9 cellular contexts compared by ENCODE assay signal in genomic region chr20:46307139-46307998, GRCh38. TPM values are rescaled to one million over a fixed set of nuclear protein-coding genes. Genes with fewer than 3 reads are reported as not detected.
DNase-seq lines count a peak whose midpoint lies in the region; ATAC-seq and TF ChIP-seq lines count a peak whose summit lies in the region.
"Had no signal": no experiment of that assay in that cellular context is flagged by ENCODE, and none has a peak within 500 bp of the region (broad histone marks: within the 10 kb centered on the region; RNA-seq: fewer than 3 reads in every experiment).

No MANE protein-coding gene starts in this region.

- no peaks in the 10 kb centered on the region for H3K9me3 ChIP-seq in Panc1 (ENCODE audit: control insufficient read depth, insufficient read depth, low read depth, low read length)
- no peaks in the 10 kb centered on the region for H3K9me3 ChIP-seq in thymus (ENCODE audit: control insufficient read depth)

- peak; percentile 97 for TF ChIP-seq CTCF in GM06990 (IDR thresholded peaks at IDR 0.05; ENCODE audit: insufficient read depth, low read length, poor library complexity, severe bottlenecking)
- peak; percentile 96 for TF ChIP-seq CTCF in Panc1 (IDR thresholded peaks at IDR 0.05)
- peak; percentile 78 for TF ChIP-seq CTCF in foreskin fibroblast (IDR thresholded peaks at IDR 0.05; ENCODE audit: low read depth, low read length)

- no TSS peak for BruUV-seq in Panc1 (replicated peaks; lab: Mats Ljungman, UMichigan)

- peak; percentile 85 for ATAC-seq in Panc1

- H3K27ac ChIP-seq in Panc1 (ENCODE audit: low read length) = no peak overlapping the region
- H3K27ac ChIP-seq in thymus (ENCODE audit: low read depth) = no peak overlapping the region

- H3K36me3 ChIP-seq in GM06990 (ENCODE audit: control insufficient read depth, insufficient read depth, low read length) (no peaks in the 10 kb centered on the region), Panc1 (ENCODE audit: control insufficient read depth, insufficient read depth, low read length) (no peaks in the 10 kb centered on the region; the same call in 1 of the 2 replicates), thymus (ENCODE audit: control insufficient read depth, insufficient read depth) (no peaks in the 10 kb centered on the region)

- POLR2A ChIA-PET in Panc1 (lab: Charles Lee) = no interaction called here

- 2% methylated on average over 90 of the region's 90 CpGs for WGBS in thymus

- H3K4me3 ChIP-seq in GM06990 (replicated peaks; ENCODE audit: low read depth, low read length) (peak overlapping the region; percentile 11; the same call in 1 of the 2 replicates), Panc1 (ENCODE audit: low read depth in 2 of 2, low read length in 2 of 2) (peak overlapping the region; percentile 31 to 39), foreskin fibroblast (ENCODE audit: low read depth in 1 of 2, low read length in 2 of 2) (no peak overlapping the region), thymus (ENCODE audit: low read length) (peak overlapping the region; percentile 22)

- H3K4me1 ChIP-seq in Panc1 (ENCODE audit: control insufficient read depth, insufficient read depth, low read length) (peaks cover 5% of the 10 kb centered on the region; the same call in 1 of the 2 replicates), thymus (ENCODE audit: control insufficient read depth, insufficient read depth, low read length) (no peaks in the 10 kb centered on the region)

- H3K27me3 ChIP-seq in GM06990 (replicated peaks; ENCODE audit: control insufficient read depth, insufficient read depth, low read length) (peaks cover 5% of the 10 kb centered on the region), Panc1 (ENCODE audit: control insufficient read depth, insufficient read depth, low read length) (peaks cover 34% of the 10 kb centered on the region), thymus (ENCODE audit: control insufficient read depth, insufficient read depth) (peaks cover 47% of the 10 kb centered on the region)

- CTCF ChIA-PET in Panc1 (lab: Charles Lee) = interaction anchor here (0.5 to 0.9 kb wide), 6 partner anchors 9 to 257 kb away, joined by 3 to 4 read pairs (median 3); no protein-coding TSS in a partner anchor

- peak; percentile 57 for DNase-seq in GM06990 (ENCODE audit: extremely low read depth, insufficient read length)
- peak; percentile 14 for DNase-seq in HS-27A (ENCODE audit: low read depth)
- peak; percentile 30 for DNase-seq in Panc1 (ENCODE audit: low read depth, low spot score)
- peak; percentile 43 to 54 for DNase-seq in activated T-helper 1 cell treated with anti-CD3 and anti-CD28 coated beads, Interleukin-2, amount 50 U/mL, for 16 hours (ENCODE audit: low read depth in 1 of 2, low spot score in 1 of 2)
- DNase-seq in foreskin fibroblast = peak; percentile 26 to 71
- peak; percentile 27 for DNase-seq in occipital lobe (lab: John Stamatoyannopoulos, UW)
- no peak for DNase-seq in OCI-M2 (lab: John Stamatoyannopoulos, UW; ENCODE audit: unreplicated experiment)

- intact Hi-C loops in Panc1 (cut with micrococcal nuclease; ENCODE audit: unreplicated experiment) = no loop called here

- in situ Hi-C loops in Panc1 (cut with HindIII; ENCODE audit: low pct_unique_long_range_greater_than_20kb, low sequenced_read_pairs) = no loop called here

RNA-seq across cellular contexts. Expression of gene CDH22, which starts 0.9 kb away (rescaled TPM):
- total RNA-seq in Panc1 (2021; ENCODE audit: unreplicated experiment) (not detected), occipital lobe (0.31 TPM)
- not detected for polyA plus RNA-seq in Panc1 (2012; ENCODE audit: insufficient read length)
- 0.11 TPM for polyA plus RNA-seq in thymus
- total RNA-seq: pulmonary artery endothelial cell had no signal

Comparison
In these comparisons a context has a peak if more than half of its experiments do, and no peak if none do; other contexts are left out.
1. H3K4me3 ChIP-seq: peak in GM06990 (single experiment), Panc1 (2 of 2) and thymus (single experiment); none in foreskin fibroblast (0 of 2).
2. Peak in every context shown above with its lines, with median percentiles within 50 percentile points of each other: CTCF ChIP-seq.